15 cellular contexts compared by ENCODE assay signal in genomic region chr3:24305795-24306467, GRCh38.
DNase-seq lines count a peak whose midpoint lies in the region; ATAC-seq and TF ChIP-seq lines count a peak whose summit lies in the region.
"Had no signal": no experiment of that assay in that cellular context is flagged by ENCODE, and none has a peak within 500 bp of the region (broad histone marks: within the 10 kb centered on the region; RNA-seq: fewer than 3 reads in every experiment).

No MANE protein-coding gene starts in this region.

- H3K27me3 ChIP-seq in trophoblast cell (ENCODE audit: insufficient read depth, low read length): no peaks in the 10 kb centered on the region
- H3K27me3 ChIP-seq: esophagus muscularis mucosa, testis had no signal

- no peaks in the 10 kb centered on the region for H3K79me2 ChIP-seq in trophoblast cell (ENCODE audit: control insufficient read depth, insufficient read depth, low read length, poor library complexity)

- H2BK120ac ChIP-seq in trophoblast cell (ENCODE audit: insufficient read depth, low read length, poor library complexity): no peak overlapping the region

- H3K4me2 ChIP-seq in trophoblast cell (ENCODE audit: low read length): no peak overlapping the region

- H3K27ac ChIP-seq in trophoblast cell (ENCODE audit: low read depth, low read length): no peak overlapping the region
- H3K27ac ChIP-seq: esophagus muscularis mucosa, testis had no signal

- H3K4me1 ChIP-seq in trophoblast cell (ENCODE audit: control insufficient read depth in 1 of 2, insufficient read depth in 2 of 2, low read length in 2 of 2): peaks cover 2 to 4% of the 10 kb centered on the region in 2 experiments
- H3K4me1 ChIP-seq: testis had no signal

- no peak for TF ChIP-seq CTCF in fibroblast of villous mesenchyme (IDR thresholded peaks at IDR 0.05; ENCODE audit: insufficient read depth, low read depth, low read length)

- H3K36me3 ChIP-seq in trophoblast cell (ENCODE audit: control insufficient read depth in 1 of 2, insufficient read depth in 2 of 2, low read length in 2 of 2): no peaks in the 10 kb centered on the region
- H3K36me3 ChIP-seq: esophagus muscularis mucosa had no signal

- H3K23ac ChIP-seq in trophoblast cell (ENCODE audit: low read length): no peak overlapping the region

- no peak overlapping the region for H2BK12ac ChIP-seq in trophoblast cell (ENCODE audit: low read length)

- no peak overlapping the region for H4K12ac ChIP-seq in trophoblast cell (ENCODE audit: low read depth, low read length)

- H3K18ac ChIP-seq in trophoblast cell (ENCODE audit: low read length): no peak overlapping the region

- no peak overlapping the region for H3K14ac ChIP-seq in trophoblast cell (ENCODE audit: low read length)

- H3K79me1 ChIP-seq in trophoblast cell (ENCODE audit: low read length): peaks cover 3% of the 10 kb centered on the region

- no peak overlapping the region for H2AK5ac ChIP-seq in trophoblast cell (ENCODE audit: low read length)

- no peaks in the 10 kb centered on the region for H3K9me3 ChIP-seq in trophoblast cell (ENCODE audit: insufficient read depth, low read depth, low read length)
- H3K9me3 ChIP-seq: esophagus muscularis mucosa, testis had no signal

- H3K4ac ChIP-seq in trophoblast cell (ENCODE audit: low read depth, low read length): no peak overlapping the region

- H2AFZ ChIP-seq in trophoblast cell (ENCODE audit: insufficient read depth, low read length, poor library complexity): no peak overlapping the region

- H3K4me3 ChIP-seq in fibroblast of villous mesenchyme (ENCODE audit: low read depth, low read length): no peak overlapping the region
- no peak overlapping the region for H3K4me3 ChIP-seq in trophoblast cell (ENCODE audit: low read depth, low read length)
- H3K4me3 ChIP-seq: esophagus muscularis mucosa, testis had no signal

- no peak overlapping the region for H3K9ac ChIP-seq in trophoblast cell (ENCODE audit: low read length)

- H4K8ac ChIP-seq in trophoblast cell (ENCODE audit: low read depth, low read length): no peak overlapping the region

- no CpG with 5 or more reads among the region's 4 CpGs for WGBS in trophoblast cell (ENCODE audit: extremely low coverage, insufficient coverage, insufficient read length)

- H4K91ac ChIP-seq in trophoblast cell (ENCODE audit: low read depth, low read length): no peak overlapping the region

- ATAC-seq in SK-N-SH treated with all-trans-retinoic acid at 6 μM for 48 hours: peak; percentile 70
- ATAC-seq in GM21737 (IDR thresholded peaks at IDR 0.05; ENCODE audit: unreplicated experiment): no peak
- ATAC-seq: CD8-positive, alpha-beta T cell had no signal

- DNase-seq in HT1080 (ENCODE audit: low read depth): peak; percentile 30
- peak; percentile 17 for DNase-seq in fibroblast of villous mesenchyme (ENCODE audit: low read depth)
- peak; percentile 23 for DNase-seq in retina
- DNase-seq in trophoblast cell: no peak
- DNase-seq in KBM-7: no peak
- DNase-seq: activated naive CD4-positive, alpha-beta T cell treated with anti-CD3 and anti-CD28 coated beads, Interleukin-2, amount 10 ng/mL, durations not matched to agents 7 days and 5 days; CD8-positive, alpha-beta T cell; cerebellar nuclear complex; kidney; RPMI8226; small intestine; testis had no signal

- H2BK5ac ChIP-seq in trophoblast cell (ENCODE audit: low read depth, low read length, poor library complexity): no peak overlapping the region

- in situ Hi-C loops in KBM-7 (cut with MboI; ENCODE audit: low pct_unique_long_range_greater_than_20kb, low sequenced_read_pairs): no loop called here

TF ChIP-seq in SK-N-SH treated with all-trans-retinoic acid at 6 μM for 48 hours, 23 proteins besides CTCF, POLR2A, EP300 and RAD21:
- TF ChIP-seq CSRNP3 (CRISPR knock-in tag; IDR thresholded peaks at IDR 0.05): no peak
- TF ChIP-seq CSDC2 (CRISPR knock-in tag; IDR thresholded peaks at IDR 0.05): no peak
- no peak for TF ChIP-seq PATZ1 (CRISPR knock-in tag; IDR thresholded peaks at IDR 0.05; ENCODE audit: borderline replicate concordance)
- no peak for TF ChIP-seq SNAI2 (CRISPR knock-in tag; IDR thresholded peaks at IDR 0.05)
- no peak for TF ChIP-seq TCF4 (CRISPR knock-in tag; IDR thresholded peaks at IDR 0.05; ENCODE audit: borderline replicate concordance)
- no peak for TF ChIP-seq GLIS3 (CRISPR knock-in tag; IDR thresholded peaks at IDR 0.05)
- no peak for TF ChIP-seq RARB (CRISPR knock-in tag; IDR thresholded peaks at IDR 0.05)
- no peak for TF ChIP-seq ISL1 (CRISPR knock-in tag; IDR thresholded peaks at IDR 0.05)
- TF ChIP-seq PPARA (CRISPR knock-in tag; IDR thresholded peaks at IDR 0.05; ENCODE audit: borderline replicate concordance): no peak
- no peak for TF ChIP-seq ARNTL (CRISPR knock-in tag; IDR thresholded peaks at IDR 0.05; ENCODE audit: borderline replicate concordance, low read depth)
- no peak for TF ChIP-seq ZFP3 (CRISPR knock-in tag; IDR thresholded peaks at IDR 0.05)
- TF ChIP-seq ESRRG (CRISPR knock-in tag; IDR thresholded peaks at IDR 0.05): no peak

Comparison
In these comparisons a context has a peak if more than half of its experiments do, and no peak if none do; other contexts are left out.
1. DNase-seq: peak in HT1080 (single experiment), fibroblast of villous mesenchyme (single experiment) and retina (single experiment); none in trophoblast cell (0 of 2) and KBM-7 (single experiment).